16 cellular contexts compared by ENCODE assay signal in genomic region chr6:36128793-36129192, GRCh38. TPM values are rescaled to one million over a fixed set of nuclear protein-coding genes. Genes with fewer than 3 reads are reported as not detected.
A peak's percentile ranks its signal among the peaks of the same experiment; 100 is the strongest.
DNase-seq lines count a peak whose midpoint lies in the region; ATAC-seq and TF ChIP-seq lines count a peak whose summit lies in the region.
"Had no signal": no experiment of that assay in that cellular context is flagged by ENCODE, and none has a peak within 500 bp of the region (broad histone marks: within the 10 kb centered on the region; RNA-seq: fewer than 3 reads in every experiment).

No MANE protein-coding gene starts in this region.

- ATAC-seq in memory B cell (ENCODE audit: low read depth) (no peak), Right ventricle myocardium superior (ENCODE audit: poor library complexity) (no peak), GM18868 (IDR thresholded peaks at IDR 0.05; ENCODE audit: unreplicated experiment) (no peak), HG02884 (IDR thresholded peaks at IDR 0.05; ENCODE audit: unreplicated experiment) (no peak)
- ATAC-seq: foreskin keratinocyte, mucosa of descending colon, pancreas had no signal

- CTCF ChIA-PET in PC-9 (lab: Charles Lee) = no interaction called here

- peaks cover 11% of the 10 kb centered on the region for H3K36me3 Mint-ChIP-seq in memory B cell

- H3K9me2 ChIP-seq in PC-9 (ENCODE audit: insufficient read depth) = no peaks in the 10 kb centered on the region

- H3K4me3 ChIP-seq in BLaER1 (no peak overlapping the region), PC-9 (peak overlapping the region; percentile 73)
- peak overlapping the region in 3 of 10 experiments; percentile 66 to 74 (median 73); a peak in 5 of 20 replicates for H3K4me3 ChIP-seq in BLaER1 treated with 17β-estradiol and CSF1 and Interleukin-3, amounts not matched to agents 10 nM and 100 nM
- H3K4me3 ChIP-seq: mucosa of descending colon, pancreas, SK-N-MC, smooth muscle cell, tibial artery had no signal

- TF ChIP-seq CTCF in PC-9 (conservative IDR thresholded peaks at IDR 0.05) = no peak

- no peak overlapping the region for H3K9ac ChIP-seq in BLaER1
- H3K9ac ChIP-seq in BLaER1 treated with 17β-estradiol and CSF1 and Interleukin-3, amounts not matched to agents 10 nM and 100 nM = peak overlapping the region in 3 of 11 experiments; percentile 72 to 78 (median 73); a peak in 4 of 22 replicates

- H3K9me3 Mint-ChIP-seq in memory B cell = no peaks in the 10 kb centered on the region

- peaks cover 65% of the 10 kb centered on the region for H3F3A ChIP-seq in PC-9 (ENCODE audit: insufficient read depth, low read depth)

- H3K79me2 ChIP-seq in PC-9 (ENCODE audit: low read depth) = peaks cover 53% of the 10 kb centered on the region

- POLR2A ChIA-PET in PC-9 (lab: Charles Lee; ENCODE audit: unreplicated experiment) = interaction anchor here (0.6 kb wide), 1 partner anchor 160 kb away, joined by 3 read pairs; no protein-coding TSS in a partner anchor

- H4K20me1 ChIP-seq in BLaER1 = no peaks in the 10 kb centered on the region
- H4K20me1 ChIP-seq in BLaER1 treated with 17β-estradiol and CSF1 and Interleukin-3, amounts not matched to agents 10 nM and 100 nM = no peaks in the 10 kb centered on the region; a peak in 2 of 22 replicates
- H4K20me1 ChIP-seq in PC-9 (ENCODE audit: insufficient read depth) = peaks cover 14% of the 10 kb centered on the region

- H3K4me1 ChIP-seq in BLaER1 = peaks cover 87% of the 10 kb centered on the region
- H3K4me1 ChIP-seq in BLaER1 treated with 17β-estradiol and CSF1 and Interleukin-3, amounts not matched to agents 10 nM and 100 nM = peaks cover 84 to 94% (median 91%) of the 10 kb centered on the region in 10 experiments
- peaks cover 78% of the 10 kb centered on the region for H3K4me1 ChIP-seq in PC-9 (replicated peaks; ENCODE audit: insufficient read depth)
- H3K4me1 ChIP-seq: foreskin keratinocyte had no signal

- BruUV-seq in PC-9 (replicated peaks; lab: Mats Ljungman, UMichigan) = no TSS peak

- no peaks in the 10 kb centered on the region for H3K9me3 ChIP-seq in BLaER1
- H3K9me3 ChIP-seq in BLaER1 treated with 17β-estradiol and CSF1 and Interleukin-3, amounts not matched to agents 10 nM and 100 nM (replicated peaks in 1 of 11) = no peaks in the 10 kb centered on the region
- H3K9me3 ChIP-seq in PC-9 (ENCODE audit: insufficient read depth, low read depth) = no peaks in the 10 kb centered on the region
- H3K9me3 ChIP-seq: mucosa of descending colon, pancreas, tibial artery had no signal

- no peak overlapping the region for H3K27ac ChIP-seq in BLaER1
- peak overlapping the region in 3 of 11 experiments; percentile 3 to 88 (median 84); a peak in 5 of 22 replicates for H3K27ac ChIP-seq in BLaER1 treated with 17β-estradiol and CSF1 and Interleukin-3, amounts not matched to agents 10 nM and 100 nM
- H3K27ac ChIP-seq in PC-9 = peak overlapping the region; percentile 88
- H3K27ac ChIP-seq: foreskin keratinocyte, pancreas, SK-N-MC, tibial artery had no signal

- H3K4me2 ChIP-seq in BLaER1 (peak overlapping the region; percentile 99; the same call in 1 of the 2 replicates), PC-9 (peak overlapping the region; percentile 90)
- peak overlapping the region; percentile 32 to 100 (median 91) for H3K4me2 ChIP-seq in BLaER1 treated with 17β-estradiol and CSF1 and Interleukin-3, amounts not matched to agents 10 nM and 100 nM
- H3K4me2 ChIP-seq: smooth muscle cell had no signal

- H2AFZ ChIP-seq in PC-9 = no peak overlapping the region

- intact Hi-C loops in PC-9 (cut with micrococcal nuclease; ENCODE audit: unreplicated experiment) (no loop called here), Right ventricle myocardium superior (cut with DNase I) (loop anchor here (10.0 kb wide), 1 partner anchor 66 kb away; the partner anchor contains the start of gene BRPF3)

- H3K27ac Mint-ChIP-seq in memory B cell = no peak overlapping the region

- H3K4me1 Mint-ChIP-seq in memory B cell = peaks cover 38% of the 10 kb centered on the region

- H3K36me3 ChIP-seq in BLaER1 (peaks cover 7% of the 10 kb centered on the region; the same call in 1 of the 2 replicates), PC-9 (ENCODE audit: low read depth) (peaks cover 11% of the 10 kb centered on the region)
- peaks cover 0 to 16% (median 0%) of the 10 kb centered on the region in 11 experiments; a peak in 6 of 22 replicates for H3K36me3 ChIP-seq in BLaER1 treated with 17β-estradiol and CSF1 and Interleukin-3, amounts not matched to agents 10 nM and 100 nM
- H3K36me3 ChIP-seq: pancreas, tibial artery had no signal

- H3K27me3 ChIP-seq in BLaER1 (no peaks in the 10 kb centered on the region), PC-9 (ENCODE audit: insufficient read depth, low read depth) (no peaks in the 10 kb centered on the region)
- H3K27me3 ChIP-seq in BLaER1 treated with 17β-estradiol and CSF1 and Interleukin-3, amounts not matched to agents 10 nM and 100 nM = no peaks in the 10 kb centered on the region
- H3K27me3 ChIP-seq: foreskin keratinocyte, pancreas had no signal

- peak overlapping the region; percentile 66 for H3K4me3 Mint-ChIP-seq in memory B cell

- no peaks in the 10 kb centered on the region for H3K27me3 Mint-ChIP-seq in memory B cell
- H3K27me3 Mint-ChIP-seq: B cell had no signal

- DNase-seq in PC-9 = peak in 1 of 2 experiments; percentile 58
- no peak for DNase-seq in memory B cell (ENCODE audit: low spot score in 2 of 2)
- no peak for DNase-seq in Right ventricle myocardium superior
- DNase-seq: activated CD8-positive, alpha-beta memory T cell treated with anti-CD3 and anti-CD28 coated beads for 24 hours; activated gamma-delta T cell treated with Interleukin-2 at 50 U/mL for 16 hours; foreskin keratinocyte; mucosa of descending colon; pancreas had no signal

RNA-seq across cellular contexts. Expression of gene MAPK13, which starts 1.5 kb away (rescaled TPM):
- 141 and 146 TPM in 2 replicates for total RNA-seq in PC-9 (2021)
- 0.32 TPM for total RNA-seq in Right ventricle myocardium superior

Comparison
In these comparisons a context has a peak if more than half of its experiments do, and no peak if none do; other contexts are left out.
1. RNA of gene MAPK13, which starts 1.5 kb away (total RNA-seq): 141 to 146 TPM in PC-9; 0.32 TPM in Right ventricle myocardium superior (single experiment); every median in the first group is over 100 times any median in the second.
2. Peak in every context shown above with its lines, with median percentiles within 50 percentile points of each other: H3K4me2 ChIP-seq.